20 cellular contexts compared by ENCODE assay signal in genomic region chr12:88419794-88420193, GRCh38.
A peak's percentile ranks its signal among the peaks of the same experiment; 100 is the strongest.
DNase-seq lines count a peak whose midpoint lies in the region; ATAC-seq lines count a peak whose summit lies in the region.
"Had no signal": no experiment of that assay in that cellular context is flagged by ENCODE, and none has a peak within 500 bp of the region (broad histone marks: within the 10 kb centered on the region; RNA-seq: fewer than 3 reads in every experiment).

No MANE protein-coding gene starts in this region.

- H3K4me3 ChIP-seq in ACC112 (ENCODE audit: low read depth, low read length) = peak overlapping the region; percentile 78
- H3K4me3 ChIP-seq: gastrocnemius medialis, SK-N-MC, uterus had no signal

- peaks cover 43% of the 10 kb centered on the region for H3K79me2 ChIP-seq in ACC112 (ENCODE audit: control insufficient read depth, insufficient read depth, low read length, unreplicated experiment)

- no peak for ATAC-seq in effector memory CD8-positive, alpha-beta T cell (replicated peaks)

- no peaks in the 10 kb centered on the region for H3K4me1 Mint-ChIP-seq in effector memory CD8-positive, alpha-beta T cell (ENCODE audit: low read depth in 2 of 2)
- H3K4me1 Mint-ChIP-seq: activated naive CD4-positive, alpha-beta T cell treated with anti-CD3 and anti-CD28 coated beads, Interleukin-2, amount 50 U/mL, for 24 hours had no signal

- H3K9me3 Mint-ChIP-seq in effector memory CD8-positive, alpha-beta T cell = no peaks in the 10 kb centered on the region
- H3K9me3 Mint-ChIP-seq: activated naive CD4-positive, alpha-beta T cell treated with anti-CD3 and anti-CD28 coated beads, Interleukin-2, amount 50 U/mL, for 24 hours; activated T-helper 1 cell treated with anti-CD3 and anti-CD28 coated beads, Interleukin-12 subunit alpha, Interleukin-12 subunit beta, Interleukin-2, Interleukin-4 antibody, amounts not matched to agents 30 ng/mL and 10 ng/mL and 1 ng/mL, durations not matched to agents 14 hours and 24 hours and 36 hours had no signal

- peak overlapping the region; percentile 88 for H3K27ac ChIP-seq in ACC112 (ENCODE audit: low read depth, low read length)
- H3K27ac ChIP-seq: gastrocnemius medialis, SK-N-MC, uterus had no signal

- H2AFZ ChIP-seq in ACC112 (ENCODE audit: low read length, unreplicated experiment) = no peak overlapping the region

- H3K4me1 ChIP-seq in ACC112 (ENCODE audit: control insufficient read depth, insufficient read depth, low read length, unreplicated experiment) = peaks cover 42% of the 10 kb centered on the region
- H3K4me1 ChIP-seq: gastrocnemius medialis, uterus had no signal

- peak; percentile 25 for DNase-seq in HS-5 (ENCODE audit: low read depth)
- peak; percentile 52 for DNase-seq in astrocyte of the hippocampus (ENCODE audit: low read depth, low spot score)
- DNase-seq in foreskin melanocyte = peak; percentile 35
- no peak for DNase-seq in COR-L47 (lab: John Stamatoyannopoulos, UW)
- no peak for DNase-seq in effector memory CD8-positive, alpha-beta T cell
- DNase-seq in stimulated activated CD4-positive, alpha-beta T cell treated with anti-CD3 and anti-CD28 coated beads, Interleukin-2, amount 100 ng/mL, for 48 hours = no peak
- no peak for DNase-seq in NCI-H526 treated with DMSO at 0.1 percent for 48 hours (lab: John Stamatoyannopoulos, UW)
- DNase-seq: 8988T; activated CD4-positive, CD25-positive, alpha-beta regulatory T cell treated with anti-CD3 and anti-CD28 coated beads, Interleukin-2, amount 50 U/mL, for 72 hours; Calu3; gastrocnemius medialis; NCI-H1105 treated with DMSO at 0.1 percent for 48 hours; NCI-H2081 treated with DMSO at 0.1 percent for 48 hours; NK-92 treated with Interleukin-12 subunit alpha and Interleukin-12 subunit beta, amount 100 ng/mL, for 24 hours; occipital lobe; uterus had no signal

- H3K27me3 ChIP-seq in ACC112 (ENCODE audit: insufficient read depth, low read length) = no peaks in the 10 kb centered on the region
- H3K27me3 ChIP-seq: gastrocnemius medialis, uterus had no signal

- no peaks in the 10 kb centered on the region for H3K36me3 Mint-ChIP-seq in effector memory CD8-positive, alpha-beta T cell (ENCODE audit: insufficient read depth)
- H3K36me3 Mint-ChIP-seq: activated naive CD4-positive, alpha-beta T cell treated with anti-CD3 and anti-CD28 coated beads, Interleukin-2, amount 50 U/mL, for 24 hours had no signal

- H3K36me3 ChIP-seq in ACC112 (ENCODE audit: insufficient read depth, low read length) = no peaks in the 10 kb centered on the region
- H3K36me3 ChIP-seq: gastrocnemius medialis, uterus had no signal

- no peak overlapping the region for H3K27ac Mint-ChIP-seq in effector memory CD8-positive, alpha-beta T cell
- H3K27ac Mint-ChIP-seq: activated naive CD4-positive, alpha-beta T cell treated with anti-CD3 and anti-CD28 coated beads, Interleukin-2, amount 50 U/mL, for 24 hours; activated T-helper 1 cell treated with anti-CD3 and anti-CD28 coated beads, Interleukin-12 subunit alpha, Interleukin-12 subunit beta, Interleukin-2, Interleukin-4 antibody, amounts not matched to agents 30 ng/mL and 10 ng/mL and 1 ng/mL, durations not matched to agents 14 hours and 24 hours and 36 hours had no signal

- no peaks in the 10 kb centered on the region for H3K27me3 Mint-ChIP-seq in effector memory CD8-positive, alpha-beta T cell
- H3K27me3 Mint-ChIP-seq: activated naive CD4-positive, alpha-beta T cell treated with anti-CD3 and anti-CD28 coated beads, Interleukin-2, amount 50 U/mL, for 24 hours had no signal

- H3K4me3 Mint-ChIP-seq in effector memory CD8-positive, alpha-beta T cell = no peak overlapping the region
- H3K4me3 Mint-ChIP-seq: activated naive CD4-positive, alpha-beta T cell treated with anti-CD3 and anti-CD28 coated beads, Interleukin-2, amount 50 U/mL, for 24 hours; activated T-helper 1 cell treated with anti-CD3 and anti-CD28 coated beads, Interleukin-12 subunit alpha, Interleukin-12 subunit beta, Interleukin-2, Interleukin-4 antibody, amounts not matched to agents 30 ng/mL and 10 ng/mL and 1 ng/mL, durations not matched to agents 14 hours and 24 hours and 36 hours had no signal

Comparison
In these comparisons a context has a peak if more than half of its experiments do, and no peak if none do; other contexts are left out.
1. DNase-seq: peak in HS-5 (single experiment), astrocyte of the hippocampus (single experiment) and foreskin melanocyte (single experiment); none in COR-L47 (single experiment), effector memory CD8-positive, alpha-beta T cell (0 of 3), stimulated activated CD4-positive, alpha-beta T cell treated with anti-CD3 and anti-CD28 coated beads, Interleukin-2, amount 100 ng/mL, for 48 hours (0 of 2) and NCI-H526 treated with DMSO at 0.1 percent for 48 hours (single experiment).